In genomic region chr3:145094355-145094941, GRCh38 we compare ENCODE assay signal across 9 cellular contexts.
DNase-seq lines count a peak whose midpoint lies in the region; ATAC-seq and TF ChIP-seq lines count a peak whose summit lies in the region.
"Had no signal": no experiment of that assay in that cellular context is flagged by ENCODE, and none has a peak within 500 bp of the region (broad histone marks: within the 10 kb centered on the region; RNA-seq: fewer than 3 reads in every experiment).

No MANE protein-coding gene starts in this region.

- TF ChIP-seq CTCF in AG09309 (IDR thresholded peaks at IDR 0.05; ENCODE audit: control insufficient read depth, insufficient read depth, low read depth, low read length, missing control alignments), result no peak

- DNase-seq in AG09309 (ENCODE audit: low read depth), result peak; percentile 13
- DNase-seq in RKO (ENCODE audit: low spot score), result peak; percentile 10
- DNase-seq in globus pallidus (ENCODE audit: low spot score), result peak; percentile 5
- no peak for DNase-seq in NCI-H1092 treated with DMSO at 0.1 percent for 48 hours (lab: John Stamatoyannopoulos, UW)
- DNase-seq in NCI-H69 (lab: John Stamatoyannopoulos, UW), result no peak
- DNase-seq: activated naive CD8-positive, alpha-beta T cell treated with anti-CD3 and anti-CD28 coated beads, Interleukin-2, amount 10 ng/mL, durations not matched to agents 7 days and 5 days had no signal

- no peak overlapping the region for H3K4me3 ChIP-seq in AG09309 (ENCODE audit: control insufficient read depth, low read depth, low read length)

- peak; percentile 76 for ATAC-seq in GM19025 (IDR thresholded peaks at IDR 0.05; ENCODE audit: low read depth, unreplicated experiment)
- ATAC-seq in HG03103 (IDR thresholded peaks at IDR 0.05; ENCODE audit: low read depth, unreplicated experiment), result peak; percentile 97
- no peak for ATAC-seq in activated CD4-positive, CD25-positive, alpha-beta regulatory T cell treated with anti-CD3 and anti-CD28 coated beads, Interleukin-2, amount 50 U/mL, for 24 hours

Comparison
In these comparisons a context has a peak if more than half of its experiments do, and no peak if none do; other contexts are left out.
1. DNase-seq: peak in AG09309 (single experiment), RKO (single experiment) and globus pallidus (single experiment); none in NCI-H1092 treated with DMSO at 0.1 percent for 48 hours (single experiment) and NCI-H69 (single experiment).
2. ATAC-seq: peak in GM19025 (single experiment) and HG03103 (single experiment); none in activated CD4-positive, CD25-positive, alpha-beta regulatory T cell treated with anti-CD3 and anti-CD28 coated beads, Interleukin-2, amount 50 U/mL, for 24 hours (0 of 2).